Comparison of ENCODE assay signal across 8 cellular contexts in the genomic region with DNA sequence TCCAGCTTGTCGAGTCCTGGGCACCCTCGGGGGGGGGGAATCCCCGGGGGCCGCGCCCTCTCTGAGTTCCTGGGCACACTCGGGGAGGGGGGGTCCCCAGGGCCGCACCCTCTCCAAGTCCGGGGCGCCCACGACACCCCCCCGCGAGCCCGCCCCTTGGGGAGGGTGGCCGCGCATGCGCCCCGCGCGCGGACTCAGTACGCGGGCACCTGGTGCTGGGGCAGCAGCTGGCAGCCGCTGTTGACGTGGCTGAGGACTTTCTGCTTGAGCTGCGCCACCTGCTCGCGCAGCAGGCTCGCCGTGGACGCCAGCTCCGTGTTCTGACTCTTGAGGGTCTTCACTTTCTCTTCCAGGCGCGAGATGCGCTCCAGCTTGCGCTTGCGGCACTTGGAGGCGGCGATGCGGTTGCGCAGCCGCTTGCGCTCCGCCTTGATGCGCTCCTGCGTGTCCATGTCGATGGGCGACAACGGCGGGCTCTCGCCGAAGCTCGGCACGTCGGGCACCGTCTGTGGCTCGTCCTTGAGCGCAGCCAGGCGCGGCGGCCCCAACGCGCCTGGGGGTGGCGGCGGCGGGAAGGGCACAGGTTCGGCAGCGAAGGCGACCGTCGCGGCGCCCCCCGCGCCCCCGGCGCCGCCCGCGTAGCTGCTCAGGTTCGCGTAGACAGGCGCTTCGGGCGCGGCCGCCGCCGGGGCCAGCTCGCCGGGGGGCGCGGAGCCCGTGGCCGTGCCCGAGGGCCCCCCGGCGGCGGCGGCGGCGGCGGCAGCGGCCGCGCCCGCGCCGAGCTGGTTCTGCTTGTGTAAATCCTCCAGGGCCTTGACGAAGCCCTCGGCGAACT. TPM values are rescaled to one million over a fixed set of nuclear protein-coding genes. Genes with fewer than 3 reads are reported as not detected.
DNase-seq lines count a peak whose midpoint lies in the region; ATAC-seq and TF ChIP-seq lines count a peak whose summit lies in the region.

No MANE protein-coding gene starts in this region.

- no peaks in the 10 kb centered on the region for H3K27me3 ChIP-seq in layer of hippocampus (ENCODE audit: control insufficient read depth, insufficient read depth, low read length)

- peak; percentile 78 for DNase-seq in ELR (ENCODE audit: low read depth)
- peak; percentile 53 for DNase-seq in NCI-H226
- DNase-seq in activated CD4-positive, alpha-beta T cell treated with anti-CD3 and anti-CD28 coated beads for 1 hour, result peak; percentile 75
- peak; percentile 74 for DNase-seq in choroid plexus epithelial cell (ENCODE audit: low read depth)
- DNase-seq in stimulated activated CD4-positive, alpha-beta T cell treated with anti-CD3 and anti-CD28 coated beads, Interleukin-2, amount 100 ng/mL, for 24 hours, result peak; percentile 78 to 80
- DNase-seq in mesenteric fat pad (ENCODE audit: low spot score), result no peak

- TF ChIP-seq CTCF in choroid plexus epithelial cell (conservative IDR thresholded peaks at IDR 0.05; ENCODE audit: low read depth, low read length), result no peak

- H3K27ac ChIP-seq in layer of hippocampus (ENCODE audit: low read depth, low read length), result peak overlapping the region; percentile 100

- H3K4me3 ChIP-seq in choroid plexus epithelial cell (ENCODE audit: low read depth, low read length), result peak overlapping the region; percentile 99

- peak; percentile 18 for ATAC-seq in HG02571 (IDR thresholded peaks at IDR 0.05; ENCODE audit: unreplicated experiment)

RNA-seq across cellular contexts. Expression of a gene that starts 1.0 kb away (rescaled TPM):
- 320 TPM for total RNA-seq in mesenteric fat pad

RNA-seq across cellular contexts. Expression of a gene that starts 6.2 kb away (rescaled TPM):
- total RNA-seq in mesenteric fat pad, result 2.8 TPM

RNA-seq across cellular contexts. Expression of a gene that starts 42.4 kb away (rescaled TPM):
- total RNA-seq in mesenteric fat pad, result 68.4 TPM

RNA-seq across cellular contexts. Expression of a gene that starts 54.2 kb away (rescaled TPM):
- total RNA-seq in mesenteric fat pad, result not detected

RNA-seq across cellular contexts. Expression of a gene that starts 59.9 kb away (rescaled TPM):
- total RNA-seq in mesenteric fat pad, result 48.7 TPM
